Comparison of ENCODE assay signal across 10 cellular contexts in the genomic region with DNA sequence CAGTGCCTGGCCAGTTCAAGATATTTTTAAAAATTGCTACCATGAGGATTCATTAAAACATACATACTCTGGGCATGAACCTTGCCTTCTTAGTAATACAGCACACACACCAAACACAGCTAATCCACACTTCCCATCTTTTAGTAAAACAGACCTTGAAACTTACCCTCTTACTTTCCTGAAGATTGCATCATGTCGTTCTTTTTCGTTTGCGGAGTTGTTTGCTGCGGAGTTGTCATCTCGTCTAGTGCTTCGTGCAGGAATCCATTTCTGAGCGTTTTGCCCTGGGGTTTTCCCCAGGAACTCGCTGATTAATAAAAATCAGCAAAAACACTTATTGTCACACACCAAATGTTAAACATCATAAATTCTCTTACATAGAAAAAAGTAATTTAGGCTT. TPM values are rescaled to one million over a fixed set of nuclear protein-coding genes. Genes with fewer than 3 reads are reported as not detected.
DNase-seq lines count a peak whose midpoint lies in the region; ATAC-seq, FAIRE-seq and TF ChIP-seq lines count a peak whose summit lies in the region.
"Had no signal": no experiment of that assay in that cellular context is flagged by ENCODE, and none has a peak within 500 bp of the region (broad histone marks: within the 10 kb centered on the region; RNA-seq: fewer than 3 reads in every experiment).

No MANE protein-coding gene starts in this region.

- ATAC-seq in PC-3 (no peak), HG03432 (IDR thresholded peaks at IDR 0.05; ENCODE audit: unreplicated experiment) (no peak), HG03439 (IDR thresholded peaks at IDR 0.05; ENCODE audit: unreplicated experiment) (no peak)

- no peaks in the 10 kb centered on the region for H3K9me2 ChIP-seq in PC-3 (replicated peaks; ENCODE audit: low read length)

- H3K9me3 ChIP-seq in CD4-positive, alpha-beta memory T cell (ENCODE audit: control insufficient read depth in 1 of 2, low read length in 2 of 2): no peaks in the 10 kb centered on the region
- H3K9me3 ChIP-seq in PC-3 (ENCODE audit: low read length) (no peaks in the 10 kb centered on the region), H1 (ENCODE audit: insufficient read depth in 2 of 2, low read depth in 1 of 2, low read length in 1 of 2) (no peaks in the 10 kb centered on the region), neutrophil (no peaks in the 10 kb centered on the region)

- no peak overlapping the region for H2BK120ac ChIP-seq in H1 (replicated peaks; ENCODE audit: low read depth, low read length)

- H3K23me2 ChIP-seq in H1 (ENCODE audit: low read depth, low read length): peaks cover 7% of the 10 kb centered on the region

- peaks cover 45 to 86% (median 62%) of the 10 kb centered on the region in 4 donors for H3K4me1 Mint-ChIP-seq in CD4-positive, alpha-beta memory T cell

- H2BK12ac ChIP-seq in H1 (ENCODE audit: low read depth, low read length): no peak overlapping the region

- no peak overlapping the region for H3K4me3 ChIP-seq in CD4-positive, alpha-beta memory T cell (ENCODE audit: low read length in 2 of 2)
- H3K4me3 ChIP-seq in PC-3 (ENCODE audit: low read length) (peak overlapping the region; percentile 92), H1 (ENCODE audit: extremely low read depth in 1 of 4, insufficient read depth in 2 of 4, low read depth in 3 of 4, low read length in 4 of 4) (peak overlapping the region in 1 of 4 experiments; percentile 90; a peak in 1 of 8 replicates), neutrophil (ENCODE audit: low read depth in 1 of 2, low read length in 1 of 2) (no peak overlapping the region)

- no peak overlapping the region for H4K91ac ChIP-seq in H1 (replicated peaks; ENCODE audit: insufficient read length, low read length)

- no peak overlapping the region; the same call in 1 of the 2 replicates for H4K8ac ChIP-seq in H1 (ENCODE audit: extremely low read depth, insufficient read depth, low read length)

- peaks cover 0 to 3% of the 10 kb centered on the region in 2 donors for H3K27me3 Mint-ChIP-seq in CD4-positive, alpha-beta memory T cell

- peaks cover 2% of the 10 kb centered on the region; the same call in 1 of the 2 replicates for H3K79me1 ChIP-seq in H1 (ENCODE audit: low read depth, low read length)

- intact Hi-C loops in CD4-positive, alpha-beta memory T cell (cut with micrococcal nuclease): loop anchor here (5.0 kb wide), 4 partner anchors 127 to 1037 kb away; a partner anchor contains a TSS
- intact Hi-C loops in PC-3 (cut with micrococcal nuclease): no loop called here

- TF ChIP-seq EP300 in H1 (IDR thresholded peaks at IDR 0.05; ENCODE audit: borderline replicate concordance in 1 of 2, low read depth in 2 of 2, low read length in 2 of 2): no peak

- no peak overlapping the region for H2BK20ac ChIP-seq in H1 (ENCODE audit: low read length)

- H3K9ac ChIP-seq in PC-3 (ENCODE audit: low read length) (no peak overlapping the region), H1 (replicated peaks in 1 of 4; ENCODE audit: extremely low read depth in 1 of 4, low read depth in 3 of 4, low read length in 3 of 4) (no peak overlapping the region; a peak in 3 of 7 replicates)

- H2AFZ ChIP-seq in PC-3 (ENCODE audit: low read length): no peak overlapping the region
- no peak overlapping the region for H2AFZ ChIP-seq in H1 (ENCODE audit: low read length)

- TF ChIP-seq CTCF in PC-3 (conservative IDR thresholded peaks at IDR 0.05; ENCODE audit: low read depth, low read length): no peak
- no peak for TF ChIP-seq CTCF in H1 (IDR thresholded peaks at IDR 0.05; ENCODE audit: control extremely low read depth in 1 of 3, insufficient read depth in 1 of 3, low read depth in 1 of 3, low read length in 3 of 3)
- no peak for TF ChIP-seq CTCF in neutrophil (IDR thresholded peaks at IDR 0.05)

- FAIRE-seq in H1 (lab: Jason Lieb, UNC): no peak
- FAIRE-seq: HTR-8/SVneo had no signal

- H2AK5ac ChIP-seq in H1 (ENCODE audit: low read depth, low read length): no peak overlapping the region

- DNase-seq in CD4-positive, alpha-beta memory T cell: no peak
- no peak for DNase-seq in PC-3
- DNase-seq in H1 (ENCODE audit: low read depth in 1 of 2, low spot score in 2 of 2): no peak
- DNase-seq in islet precursor cell: no peak
- DNase-seq in activated CD4-positive, CD25-positive, alpha-beta regulatory T cell treated with anti-CD3 and anti-CD28 coated beads, Interleukin-2, amount 50 U/mL, for 72 hours: no peak
- DNase-seq: stimulated activated naive CD4-positive, alpha-beta T cell had no signal

- peak in 1 of 2 experiments; percentile 25; a peak in 1 of 3 replicates for TF ChIP-seq POLR2A in H1 (IDR thresholded peaks at IDR 0.05; ENCODE audit: control extremely low read depth in 1 of 2, low read depth in 2 of 2, low read length in 2 of 2)

- H3K79me2 ChIP-seq in PC-3 (ENCODE audit: low read length): peaks cover 94% of the 10 kb centered on the region
- H3K79me2 ChIP-seq in H1 (ENCODE audit: control insufficient read depth in 1 of 2, insufficient read depth in 2 of 2, low read length in 2 of 2): peaks cover 13 to 37% of the 10 kb centered on the region in 2 experiments

- H3K23ac ChIP-seq in H1 (ENCODE audit: insufficient read length): no peak overlapping the region

- no peak for TF ChIP-seq RAD21 in H1 (IDR thresholded peaks at IDR 0.05 in 1 of 2, conservative IDR thresholded peaks at IDR 0.05 in 1 of 2; ENCODE audit: low read depth in 2 of 2, low read length in 2 of 2)

- no peak overlapping the region for H3K18ac ChIP-seq in H1 (ENCODE audit: extremely low read depth, low read length)

- H2BK15ac ChIP-seq in H1 (ENCODE audit: low read length): no peak overlapping the region

- H3K14ac ChIP-seq in H1 (ENCODE audit: insufficient read length): no peak overlapping the region

- no TSS peak for BruUV-seq in PC-3 (replicated peaks; lab: Mats Ljungman, UMichigan)

- H2BK5ac ChIP-seq in H1 (ENCODE audit: low read depth, low read length): no peak overlapping the region

- peak overlapping the region; percentile 97 for H3K27ac ChIP-seq in CD4-positive, alpha-beta memory T cell (ENCODE audit: low read depth, low read length)
- no peak overlapping the region for H3K27ac ChIP-seq in PC-3 (ENCODE audit: low read length)
- H3K27ac ChIP-seq in H1 (ENCODE audit: low read depth, low read length): peak overlapping the region; percentile 2; the same call in 1 of the 2 replicates
- peak overlapping the region; percentile 95 for H3K27ac ChIP-seq in neutrophil

- peaks cover 58 to 77% of the 10 kb centered on the region in 2 donors for H3K36me3 Mint-ChIP-seq in CD4-positive, alpha-beta memory T cell

- H3K4me2 ChIP-seq in PC-3 (ENCODE audit: low read length) (peak overlapping the region; percentile 92), H1 (ENCODE audit: insufficient read depth in 1 of 2, low read depth in 2 of 2, low read length in 2 of 2) (peak overlapping the region in 1 of 2 experiments; percentile 89; a peak in 1 of 4 replicates)

- no peak overlapping the region for H3K4ac ChIP-seq in H1 (replicated peaks; ENCODE audit: insufficient read length, low read depth, low read length)

- H3K9me3 Mint-ChIP-seq in CD4-positive, alpha-beta memory T cell: peaks cover 0 to 5% (median 0%) of the 10 kb centered on the region in 8 donors

- peaks cover 16% of the 10 kb centered on the region for H3F3A ChIP-seq in PC-3 (ENCODE audit: low read length, unreplicated experiment)

- 97% methylated on average over 8 of the region's 8 CpGs; no CpG with 5 or more reads in 1 of the 2 experiments for WGBS in H1 (ENCODE audit: extremely low coverage in 1 of 2, insufficient coverage in 1 of 2, insufficient read length in 1 of 2, insufficient replicate concordance in 2 of 2, low coverage in 1 of 2, low lambda C conversion rate in 2 of 2, missing lambda C conversion rate in 1 of 2), 2 experiments

- H3K4me3 Mint-ChIP-seq in CD4-positive, alpha-beta memory T cell: peak overlapping the region; percentile 17 to 99 (median 56)

- CTCF ChIA-PET in CD4-positive, alpha-beta memory T cell (lab: Charles Lee; ENCODE audit: partially characterized antibody): interaction anchor here (1.5 to 2.7 kb wide), 3 partner anchors 13 to 128 kb away, joined by 4 to 8 read pairs (median 6); no protein-coding TSS in a partner anchor
- CTCF ChIA-PET in PC-3 (lab: Charles Lee): no interaction called here
- CTCF ChIA-PET in H1 (lab: Charles Lee; ENCODE audit: partially characterized antibody): interaction anchor here (0.6 to 2.3 kb wide), 2 partner anchors 10 to 13 kb away, joined by 3 to 6 read pairs; no protein-coding TSS in a partner anchor

- H3K4me1 ChIP-seq in CD4-positive, alpha-beta memory T cell (ENCODE audit: insufficient read depth, low read length): peaks cover 75% of the 10 kb centered on the region
- peaks cover 26% of the 10 kb centered on the region for H3K4me1 ChIP-seq in PC-3 (ENCODE audit: insufficient read depth, low read length)
- H3K4me1 ChIP-seq in H1 (replicated peaks in 1 of 4; ENCODE audit: control insufficient read depth in 3 of 4, insufficient read depth in 4 of 4, low read length in 3 of 4): peaks cover 0 to 5% (median 2%) of the 10 kb centered on the region in 4 experiments; a peak in 4 of 7 replicates
- H3K4me1 ChIP-seq in neutrophil (ENCODE audit: control insufficient read depth in 1 of 2, insufficient read depth in 1 of 2, low read depth in 1 of 2, low read length in 1 of 2): peaks cover 40 to 41% of the 10 kb centered on the region in 2 experiments

- no peak overlapping the region for H3K56ac ChIP-seq in H1 (replicated peaks; ENCODE audit: insufficient read length, low read depth, low read length)

- no peak overlapping the region for H4K5ac ChIP-seq in H1 (ENCODE audit: insufficient read length, low read depth, low read length)

- H4K20me1 ChIP-seq in PC-3 (ENCODE audit: low read length) (peaks cover 69% of the 10 kb centered on the region), H1 (replicated peaks in 1 of 2; ENCODE audit: control insufficient read depth in 1 of 2, insufficient read depth in 2 of 2, low read length in 2 of 2) (peaks cover 3 to 4% of the 10 kb centered on the region in 2 experiments)

- POLR2A ChIA-PET in CD4-positive, alpha-beta memory T cell (lab: Charles Lee; ENCODE audit: partially characterized antibody): interaction anchor here (0.9 to 11.7 kb wide), 3 partner anchors 12 to 55 kb away, joined by 3 to 469 read pairs (median 263); a partner anchor contains a TSS
- POLR2A ChIA-PET in PC-3 (lab: Charles Lee; ENCODE audit: unreplicated experiment) (no interaction called here), H1 (lab: Charles Lee; ENCODE audit: partially characterized antibody) (interaction anchor here (0.7 to 28.5 kb wide), 10 partner anchors 6 to 122 kb away, joined by 3 to 595 read pairs (median 4); a partner anchor contains a TSS)

- peaks cover 64% of the 10 kb centered on the region for H3K36me3 ChIP-seq in CD4-positive, alpha-beta memory T cell (ENCODE audit: insufficient read depth, low read length)
- H3K36me3 ChIP-seq in PC-3 (ENCODE audit: low read depth, low read length): peaks cover 69% of the 10 kb centered on the region
- H3K36me3 ChIP-seq in H1 (ENCODE audit: control insufficient read depth in 2 of 4, insufficient read depth in 4 of 4, low read length in 3 of 4): peaks cover 56 to 71% (median 62%) of the 10 kb centered on the region in 4 experiments
- peaks cover 63% of the 10 kb centered on the region for H3K36me3 ChIP-seq in neutrophil

- no peaks in the 10 kb centered on the region for H3K27me3 ChIP-seq in CD4-positive, alpha-beta memory T cell (ENCODE audit: insufficient read depth, low read length)
- H3K27me3 ChIP-seq in PC-3 (ENCODE audit: low read length) (no peaks in the 10 kb centered on the region), H1 (replicated peaks in 1 of 4; ENCODE audit: control insufficient read depth in 3 of 4, extremely low read depth in 1 of 4, insufficient read depth in 3 of 4, low read length in 3 of 4) (no peaks in the 10 kb centered on the region), neutrophil (no peaks in the 10 kb centered on the region)

- H3K27ac Mint-ChIP-seq in CD4-positive, alpha-beta memory T cell: peak overlapping the region; percentile 74 to 100 (median 91)

RNA-seq across cellular contexts. Expression of a gene that starts 3.0 kb away (rescaled TPM):
- 100 to 1,000 TPM; 659 to 664 TPM for total RNA-seq in CD4-positive, alpha-beta memory T cell
- 100 to 1,000 TPM; 521 to 531 TPM for polyA plus RNA-seq in CD4-positive, alpha-beta memory T cell
- 999 and 1,007 TPM in 2 replicates for total RNA-seq in PC-3 (2014; rRNA removed)
- total RNA-seq in H1 (2021; fragmentation: NEBNext Ultra II Directional; extraction: Animal tissue kit (Norgen Biotek cat#: 25700)): 949 and 964 TPM in 2 replicates
- polyA plus RNA-seq in H1 (2011; rRNA removed): 294 and 438 TPM in 2 replicates
- 322 TPM for polyA plus RNA-seq in H1 (2011; cell fraction: cytosol; rRNA removed)
- polyA plus RNA-seq in H1 (2011; cell fraction: nucleus; rRNA removed): 225 TPM
- polyA plus RNA-seq in H1 (2012, experiment 1 of 2): 373 to 661 TPM (median 472 TPM) in 4 replicates
- 112 TPM for polyA plus RNA-seq in H1 (2012, experiment 2 of 2)
- 552 TPM for polyA plus RNA-seq in H1 (2013, experiment 1 of 2)
- 567 TPM for polyA plus RNA-seq in H1 (2013, experiment 2 of 2)
- 536 and 706 TPM in 2 replicates for polyA minus RNA-seq in H1 (2011; rRNA and poly(A)+ RNA removed)
- 890 TPM for polyA minus RNA-seq in H1 (2011; cell fraction: cytosol; rRNA and poly(A)+ RNA removed)
- 471 TPM for polyA minus RNA-seq in H1 (2011; cell fraction: nucleus; rRNA and poly(A)+ RNA removed)

RNA-seq across cellular contexts. Expression of a gene that starts 52.1 kb away (rescaled TPM):
- total RNA-seq in CD4-positive, alpha-beta memory T cell: 100 to 1,000 TPM; 126 to 129 TPM
- 10 to 100 TPM; 16.7 to 17.6 TPM for polyA plus RNA-seq in CD4-positive, alpha-beta memory T cell
- total RNA-seq in PC-3 (2014; rRNA removed): 19.5 and 21.0 TPM in 2 replicates
- total RNA-seq in H1 (2021; fragmentation: NEBNext Ultra II Directional; extraction: Animal tissue kit (Norgen Biotek cat#: 25700)): 48.7 and 54.2 TPM in 2 replicates
- 47.9 and 94.7 TPM in 2 replicates for polyA plus RNA-seq in H1 (2011; rRNA removed)
- polyA plus RNA-seq in H1 (2011; cell fraction: cytosol; rRNA removed): 39.7 TPM
- 31.1 TPM for polyA plus RNA-seq in H1 (2011; cell fraction: nucleus; rRNA removed)
- 28.8 to 48.3 TPM (median 33.8 TPM) in 4 replicates for polyA plus RNA-seq in H1 (2012, experiment 1 of 2)
- polyA plus RNA-seq in H1 (2012, experiment 2 of 2): 4.4 TPM
- 43.7 TPM for polyA plus RNA-seq in H1 (2013, experiment 1 of 2)
- 43.6 TPM for polyA plus RNA-seq in H1 (2013, experiment 2 of 2)
- 147 and 161 TPM in 2 replicates for polyA minus RNA-seq in H1 (2011; rRNA and poly(A)+ RNA removed)
- 66.1 TPM for polyA minus RNA-seq in H1 (2011; cell fraction: cytosol; rRNA and poly(A)+ RNA removed)
- polyA minus RNA-seq in H1 (2011; cell fraction: nucleus; rRNA and poly(A)+ RNA removed): 120 TPM

RNA-seq across cellular contexts. Expression of a gene that starts 54.7 kb away (rescaled TPM):
- total RNA-seq in CD4-positive, alpha-beta memory T cell: 10 to 100 TPM; 57.2 to 68.6 TPM
- polyA plus RNA-seq in CD4-positive, alpha-beta memory T cell: 10 to 100 TPM; 39.7 to 58.8 TPM
- total RNA-seq in PC-3 (2014; rRNA removed): 20.0 and 21.9 TPM in 2 replicates
- 37.7 and 37.8 TPM in 2 replicates for total RNA-seq in H1 (2021; fragmentation: NEBNext Ultra II Directional; extraction: Animal tissue kit (Norgen Biotek cat#: 25700))
- 6.1 and 6.6 TPM in 2 replicates for polyA plus RNA-seq in H1 (2011; rRNA removed)
- 11.6 TPM for polyA plus RNA-seq in H1 (2011; cell fraction: cytosol; rRNA removed)
- 8.5 TPM for polyA plus RNA-seq in H1 (2011; cell fraction: nucleus; rRNA removed)
- polyA plus RNA-seq in H1 (2012, experiment 1 of 2): 19.1 to 40.2 TPM (median 24.6 TPM) in 4 replicates
- 1.8 TPM for polyA plus RNA-seq in H1 (2012, experiment 2 of 2)
- 22.1 TPM for polyA plus RNA-seq in H1 (2013, experiment 1 of 2)
- 21.8 TPM for polyA plus RNA-seq in H1 (2013, experiment 2 of 2)
- 14.7 and 15.2 TPM in 2 replicates for polyA minus RNA-seq in H1 (2011; rRNA and poly(A)+ RNA removed)
- 10.8 TPM for polyA minus RNA-seq in H1 (2011; cell fraction: cytosol; rRNA and poly(A)+ RNA removed)
- 12.3 TPM for polyA minus RNA-seq in H1 (2011; cell fraction: nucleus; rRNA and poly(A)+ RNA removed)
